In genomic region chr1:68828013-68828412, GRCh38 we compare ENCODE assay signal across 11 cellular contexts.
"Had no signal": no experiment of that assay in that cellular context is flagged by ENCODE, and none has a peak within 500 bp of the region (broad histone marks: within the 10 kb centered on the region; RNA-seq: fewer than 3 reads in every experiment).

No MANE protein-coding gene starts in this region.

- FAIRE-seq: H1, H54 had no signal

- H3K9ac ChIP-seq: GM23248 had no signal

- H2AFZ ChIP-seq: GM23248, GM23338 had no signal

- H3K36me3 ChIP-seq: HAP-1 had no signal

- H3K4me3 ChIP-seq: GM23248, GM23338, HAP-1 had no signal

- H3K9me3 ChIP-seq: HAP-1 had no signal

- ATAC-seq: GM23338, HCT116 had no signal

- H3K27ac ChIP-seq: GM23248 had no signal

- H3K4me2 ChIP-seq: GM23338 had no signal

- DNase-seq: GM23248, GOT3, H7, H9, HCEC 1CT, HFFc6 had no signal
